ENCODE assay signal across 8 cellular contexts in the genomic region with DNA sequence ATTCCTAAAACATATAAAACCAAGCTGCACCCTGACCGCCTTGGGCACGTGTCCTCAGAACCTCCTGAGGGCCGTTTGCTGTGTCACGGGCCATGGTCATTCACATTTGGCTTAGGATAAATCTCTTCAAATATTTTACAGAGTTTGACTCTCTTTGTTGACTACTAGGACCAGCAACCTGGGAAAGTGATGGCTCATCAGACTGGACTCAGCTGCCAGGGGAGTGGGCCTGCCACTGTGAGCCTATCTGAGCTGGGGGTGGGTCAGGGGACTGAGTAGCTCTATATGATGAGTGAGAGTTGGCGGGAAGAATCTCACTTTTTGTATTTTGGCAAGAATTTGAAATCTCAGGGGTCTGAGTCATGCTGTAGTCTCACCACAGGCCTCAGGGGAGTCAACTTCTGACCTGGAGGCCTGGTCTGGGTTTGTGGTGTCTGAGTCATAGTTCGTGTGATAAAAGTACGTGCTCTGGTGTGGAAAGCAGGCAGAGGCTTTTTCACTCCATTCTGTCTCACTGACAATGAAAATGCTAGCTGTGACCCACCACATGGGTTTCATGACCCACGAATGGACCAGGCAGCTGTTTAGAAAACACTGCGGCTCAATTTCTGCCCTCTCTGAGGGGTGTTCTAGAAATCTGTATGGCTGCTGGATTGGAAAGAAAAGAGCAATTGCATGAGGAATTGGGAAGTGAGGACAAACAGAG. TPM values are rescaled to one million over a fixed set of nuclear protein-coding genes. Genes with fewer than 3 reads are reported as not detected.
DNase-seq lines count a peak whose midpoint lies in the region; ATAC-seq and TF ChIP-seq lines count a peak whose summit lies in the region.

No MANE protein-coding gene starts in this region.

- DNase-seq in NCI-H460 (ENCODE audit: extremely low read depth, low read depth) (peak; percentile 92), fibroblast of mammary gland (ENCODE audit: low read depth) (peak; percentile 99), skeletal muscle cell (ENCODE audit: low read depth) (peak; percentile 99), iPS-NIHi11 (ENCODE audit: low spot score) (no peak), NCI-H1436 (lab: John Stamatoyannopoulos, UW) (no peak)
- DNase-seq in activated CD8-positive, alpha-beta memory T cell treated with anti-CD3 and anti-CD28 coated beads, Interleukin-2, amount 50 U/mL, for 24 hours (ENCODE audit: extremely low read depth) = peak; percentile 45

- H3K4me3 ChIP-seq in fibroblast of mammary gland (ENCODE audit: control insufficient read depth, low read depth, low read length) (no peak overlapping the region), skeletal muscle cell (ENCODE audit: low read depth, low read length) (no peak overlapping the region)

- peak; percentile 64 for ATAC-seq in GM18498 (IDR thresholded peaks at IDR 0.05; ENCODE audit: unreplicated experiment)
- peak; percentile 58 for ATAC-seq in HG02678 (IDR thresholded peaks at IDR 0.05; ENCODE audit: unreplicated experiment)

- no peak for TF ChIP-seq CTCF in fibroblast of mammary gland (conservative IDR thresholded peaks at IDR 0.05; ENCODE audit: control insufficient read depth, insufficient read depth, low read depth, low read length)

RNA-seq across cellular contexts. Expression of a gene that starts 4.2 kb away (rescaled TPM):
- total RNA-seq in NCI-H460 (2014; rRNA removed; shearing (Covaris generic)) = 97.2 and 106 TPM in 2 replicates
- 102 and 120 TPM in 2 replicates for polyA plus RNA-seq in NCI-H460 (2014; cell fraction: nucleus; rRNA removed)

RNA-seq across cellular contexts. Expression of a gene that starts 49.5 kb away (rescaled TPM):
- total RNA-seq in NCI-H460 (2014; rRNA removed; shearing (Covaris generic)) = 0.12 TPM in 1 of 2 replicates, not detected in the other
- polyA plus RNA-seq in NCI-H460 (2014; cell fraction: nucleus; rRNA removed) = not detected in 2 replicates

RNA-seq across cellular contexts. Expression of a gene that starts 56.0 kb away (rescaled TPM):
- total RNA-seq in NCI-H460 (2014; rRNA removed; shearing (Covaris generic)) = not detected in 2 replicates
- not detected in 2 replicates for polyA plus RNA-seq in NCI-H460 (2014; cell fraction: nucleus; rRNA removed)

Comparison
In these comparisons a context has a peak if more than half of its experiments do, and no peak if none do; other contexts are left out.
1. DNase-seq: peak in NCI-H460 (single experiment), activated CD8-positive, alpha-beta memory T cell treated with anti-CD3 and anti-CD28 coated beads, Interleukin-2, amount 50 U/mL, for 24 hours (single experiment), fibroblast of mammary gland (single experiment) and skeletal muscle cell (single experiment); none in iPS-NIHi11 (single experiment) and NCI-H1436 (single experiment).